In the genomic region with DNA sequence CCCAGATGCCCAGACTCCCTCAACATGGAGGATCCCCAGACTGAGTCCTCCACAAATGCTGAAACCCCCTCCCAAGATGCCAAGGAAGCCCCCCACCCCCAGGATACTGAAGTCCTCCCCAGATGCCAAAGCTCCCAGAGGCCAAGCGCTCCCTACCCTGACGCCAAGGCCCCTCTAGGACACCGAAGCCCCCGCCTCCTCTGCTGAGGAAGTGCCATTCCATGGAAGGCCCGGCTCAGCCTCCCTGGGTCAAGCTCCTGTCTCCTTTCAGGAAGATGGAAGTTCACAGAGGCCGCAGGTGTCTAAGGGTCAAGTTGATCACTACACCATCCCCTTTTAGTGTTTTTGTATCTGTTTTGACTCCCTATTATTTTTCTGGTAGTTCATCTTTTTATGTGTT, we compare ENCODE assay signal across 24 cellular contexts.
"Had no signal": no experiment of that assay in that cellular context is flagged by ENCODE, and none has a peak within 500 bp of the region (broad histone marks: within the 10 kb centered on the region; RNA-seq: fewer than 3 reads in every experiment).

No MANE protein-coding gene starts in this region.

- DNase-seq: activated CD4-positive, alpha-beta memory T cell treated with anti-CD3 and anti-CD28 coated beads for 36 hours; activated CD4-positive, alpha-beta T cell treated with anti-CD3 and anti-CD28 coated beads for 36 hours; activated CD4-positive, alpha-beta T cell treated with anti-CD3 and anti-CD28 coated beads, Interleukin-2, amount 10 ng/mL, durations not matched to agents 24 days and 14 days; activated CD4-positive, CD25-positive, alpha-beta regulatory T cell; activated CD4-positive, CD25-positive, alpha-beta regulatory T cell treated with anti-CD3 and anti-CD28 coated beads, Interleukin-2, amount 50 U/mL, for 72 hours; activated CD8-positive, alpha-beta T cell treated with anti-CD3 and anti-CD28 coated beads, Interleukin-2, amount 10 ng/mL, durations not matched to agents 7 days and 5 days; activated effector memory CD4-positive, alpha-beta T cell treated with Interleukin-2 at 50 U/mL for 16 hours; activated gamma-delta T cell treated with Interleukin-2 at 50 U/mL for 16 hours; activated naive CD4-positive, alpha-beta T cell treated with anti-CD3 and anti-CD28 coated beads, Interleukin-2, amount 50 U/mL, for 16 hours; activated naive CD4-positive, alpha-beta T cell treated with Interleukin-2 at 50 U/mL for 16 hours; activated T-cell treated with anti-CD3 and anti-CD28 coated beads, Interleukin-2, amount 50 U/mL, for 4 hours; amniotic stem cell; anterior cingulate cortex; brain microvascular endothelial cell; caudate nucleus; cortex of kidney; dermis blood vessel endothelial cell; effector CD4-positive, alpha-beta T cell; effector memory CD8-positive, alpha-beta T cell; foreskin fibroblast; T-helper 2 cell had no signal

- H3K36me3 Mint-ChIP-seq: activated naive CD8-positive, alpha-beta T cell had no signal

- H3K4me1 Mint-ChIP-seq: activated CD4-positive, alpha-beta T cell treated with anti-CD3 and anti-CD28 coated beads for 36 hours; activated CD4-positive, alpha-beta T cell treated with anti-CD3 and anti-CD28 coated beads, Interleukin-2, amount 10 ng/mL, durations not matched to agents 24 days and 14 days; activated T-helper 17 cell treated with anti-CD3 and anti-CD28 coated beads, Interleukin-2, amount 50 U/mL, for 72 hours had no signal

- H3K27me3 Mint-ChIP-seq: activated CD4-positive, alpha-beta T cell treated with anti-CD3 and anti-CD28 coated beads, Interleukin-2, amount 10 ng/mL, durations not matched to agents 24 days and 14 days; activated naive CD8-positive, alpha-beta T cell had no signal

- H3K27ac Mint-ChIP-seq: activated CD4-positive, alpha-beta memory T cell treated with anti-CD3 and anti-CD28 coated beads for 36 hours; activated CD4-positive, alpha-beta T cell treated with anti-CD3 and anti-CD28 coated beads for 36 hours; activated CD4-positive, alpha-beta T cell treated with anti-CD3 and anti-CD28 coated beads, Interleukin-2, amount 10 ng/mL, durations not matched to agents 24 days and 14 days; activated CD8-positive, alpha-beta T cell treated with anti-CD3 and anti-CD28 coated beads, Interleukin-2, amount 10 ng/mL, durations not matched to agents 7 days and 5 days; activated naive CD8-positive, alpha-beta T cell; activated T-helper 17 cell treated with anti-CD3 and anti-CD28 coated beads, Interleukin-2, amount 50 U/mL, for 72 hours; effector memory CD8-positive, alpha-beta T cell had no signal

- ATAC-seq: activated CD4-positive, alpha-beta T cell treated with anti-CD3 and anti-CD28 coated beads for 36 hours; activated CD8-positive, alpha-beta T cell treated with anti-CD3 and anti-CD28 coated beads, Interleukin-2, amount 10 ng/mL, durations not matched to agents 7 days and 5 days; activated T-cell treated with anti-CD3 and anti-CD28 coated beads, Interleukin-2, amount 50 U/mL, for 4 hours; activated T-helper 17 cell treated with anti-CD3 and anti-CD28 coated beads, Interleukin-2, amount 50 U/mL, for 72 hours; effector memory CD8-positive, alpha-beta T cell; esophagus mucosa had no signal

- H3K36me3 ChIP-seq: brain microvascular endothelial cell had no signal

- H3K27ac ChIP-seq: brain microvascular endothelial cell had no signal

- H3K27me3 ChIP-seq: brain microvascular endothelial cell had no signal

- H3K4me3 Mint-ChIP-seq: activated CD4-positive, alpha-beta memory T cell treated with anti-CD3 and anti-CD28 coated beads for 36 hours; activated CD4-positive, alpha-beta T cell treated with anti-CD3 and anti-CD28 coated beads for 36 hours; activated CD4-positive, alpha-beta T cell treated with anti-CD3 and anti-CD28 coated beads, Interleukin-2, amount 10 ng/mL, durations not matched to agents 24 days and 14 days; activated CD8-positive, alpha-beta T cell treated with anti-CD3 and anti-CD28 coated beads, Interleukin-2, amount 10 ng/mL, durations not matched to agents 7 days and 5 days; activated naive CD8-positive, alpha-beta T cell; activated T-cell treated with anti-CD3 and anti-CD28 coated beads, Interleukin-2, amount 50 U/mL, for 4 hours; activated T-helper 17 cell treated with anti-CD3 and anti-CD28 coated beads, Interleukin-2, amount 50 U/mL, for 72 hours; effector memory CD8-positive, alpha-beta T cell had no signal

- H3K9me3 Mint-ChIP-seq: activated T-helper 17 cell treated with anti-CD3 and anti-CD28 coated beads, Interleukin-2, amount 50 U/mL, for 72 hours had no signal
